1 cellular context compared by ENCODE assay signal in the genomic region with DNA sequence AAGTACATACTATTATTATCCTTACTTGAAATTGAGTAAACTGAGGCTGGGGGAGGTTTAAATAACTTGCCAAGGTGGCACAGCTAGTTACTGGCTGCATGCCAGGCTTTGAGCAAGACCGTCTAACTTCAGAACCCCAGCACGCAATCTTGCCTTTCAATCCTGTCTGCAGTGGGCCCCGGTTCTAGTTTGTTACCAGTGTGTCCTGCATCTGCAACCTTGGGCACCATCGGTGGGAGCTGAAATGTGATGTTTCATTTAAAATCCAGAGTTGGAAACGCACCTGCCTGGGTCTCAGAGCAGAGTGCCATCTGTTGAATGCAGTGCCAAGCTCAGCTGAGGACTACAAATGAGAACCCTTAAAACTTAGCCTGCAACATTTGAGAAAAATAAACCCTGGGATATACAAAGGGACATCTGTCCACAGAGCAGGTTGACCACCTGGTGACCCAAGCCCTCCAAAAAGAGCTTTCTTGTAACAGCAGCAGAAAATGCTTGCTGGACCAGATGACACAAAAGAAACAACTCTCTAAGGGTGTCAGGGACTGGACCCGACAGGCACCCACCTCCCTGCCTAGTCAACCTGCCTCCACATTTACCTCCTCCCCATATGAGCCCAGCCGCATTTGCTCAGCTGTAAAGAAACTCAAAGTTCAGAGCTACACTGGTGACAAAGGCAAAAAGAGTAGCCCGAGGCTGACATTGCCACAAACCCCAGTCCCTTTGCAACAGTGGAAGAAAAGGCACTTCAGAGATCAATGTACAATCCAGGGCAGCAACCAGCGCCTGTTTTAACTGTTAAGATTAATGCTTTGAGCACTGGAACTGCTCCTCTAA.
TF ChIP-seq lines count a peak whose summit lies in the region.

No MANE protein-coding gene starts in this region.

TF ChIP-seq in HepG2, 621 proteins besides CTCF, POLR2A, EP300 and RAD21 (continued from another document and continues in another):
- TF ChIP-seq, protein P1, sequence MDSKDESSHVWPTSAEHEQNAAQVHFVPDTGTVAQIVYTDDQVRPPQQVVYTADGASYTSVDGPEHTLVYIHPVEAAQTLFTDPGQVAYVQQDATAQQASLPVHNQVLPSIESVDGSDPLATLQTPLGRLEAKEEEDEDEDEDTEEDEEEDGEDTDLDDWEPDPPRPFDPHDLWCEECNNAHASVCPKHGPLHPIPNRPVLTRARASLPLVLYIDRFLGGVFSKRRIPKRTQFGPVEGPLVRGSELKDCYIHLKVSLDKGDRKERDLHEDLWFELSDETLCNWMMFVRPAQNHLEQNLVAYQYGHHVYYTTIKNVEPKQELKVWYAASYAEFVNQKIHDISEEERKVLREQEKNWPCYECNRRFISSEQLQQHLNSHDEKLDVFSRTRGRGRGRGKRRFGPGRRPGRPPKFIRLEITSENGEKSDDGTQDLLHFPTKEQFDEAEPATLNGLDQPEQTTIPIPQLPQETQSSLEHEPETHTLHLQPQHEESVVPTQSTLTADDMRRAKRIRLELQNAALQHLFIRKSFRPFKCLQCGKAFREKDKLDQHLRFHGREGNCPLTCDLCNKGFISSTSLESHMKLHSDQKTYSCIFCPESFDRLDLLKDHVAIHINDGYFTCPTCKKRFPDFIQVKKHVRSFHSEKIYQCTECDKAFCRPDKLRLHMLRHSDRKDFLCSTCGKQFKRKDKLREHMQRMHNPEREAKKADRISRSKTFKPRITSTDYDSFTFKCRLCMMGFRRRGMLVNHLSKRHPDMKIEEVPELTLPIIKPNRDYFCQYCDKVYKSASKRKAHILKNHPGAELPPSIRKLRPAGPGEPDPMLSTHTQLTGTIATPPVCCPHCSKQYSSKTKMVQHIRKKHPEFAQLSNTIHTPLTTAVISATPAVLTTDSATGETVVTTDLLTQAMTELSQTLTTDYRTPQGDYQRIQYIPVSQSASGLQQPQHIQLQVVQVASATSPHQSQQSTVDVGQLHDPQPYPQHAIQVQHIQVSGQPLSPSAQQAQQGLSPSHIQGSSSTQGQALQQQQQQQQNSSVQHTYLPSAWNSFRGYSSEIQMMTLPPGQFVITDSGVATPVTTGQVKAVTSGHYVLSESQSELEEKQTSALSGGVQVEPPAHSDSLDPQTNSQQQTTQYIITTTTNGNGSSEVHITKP (CRISPR knock-in tag; IDR thresholded peaks at IDR 0.05; ENCODE audit: low read depth), result no peak
- 0 out of 2 replicates have a peak, but pooled peaks have one; percentile 41 for TF ChIP-seq ZFY (CRISPR knock-in tag; IDR thresholded peaks at IDR 0.05)
- peak; percentile 60; the same call in 1 of the 2 replicates for TF ChIP-seq ZNF34 (CRISPR knock-in tag; IDR thresholded peaks at IDR 0.05; ENCODE audit: borderline replicate concordance)
- TF ChIP-seq ZFP1 (CRISPR knock-in tag; IDR thresholded peaks at IDR 0.05), result no peak
- TF ChIP-seq, protein P2, sequence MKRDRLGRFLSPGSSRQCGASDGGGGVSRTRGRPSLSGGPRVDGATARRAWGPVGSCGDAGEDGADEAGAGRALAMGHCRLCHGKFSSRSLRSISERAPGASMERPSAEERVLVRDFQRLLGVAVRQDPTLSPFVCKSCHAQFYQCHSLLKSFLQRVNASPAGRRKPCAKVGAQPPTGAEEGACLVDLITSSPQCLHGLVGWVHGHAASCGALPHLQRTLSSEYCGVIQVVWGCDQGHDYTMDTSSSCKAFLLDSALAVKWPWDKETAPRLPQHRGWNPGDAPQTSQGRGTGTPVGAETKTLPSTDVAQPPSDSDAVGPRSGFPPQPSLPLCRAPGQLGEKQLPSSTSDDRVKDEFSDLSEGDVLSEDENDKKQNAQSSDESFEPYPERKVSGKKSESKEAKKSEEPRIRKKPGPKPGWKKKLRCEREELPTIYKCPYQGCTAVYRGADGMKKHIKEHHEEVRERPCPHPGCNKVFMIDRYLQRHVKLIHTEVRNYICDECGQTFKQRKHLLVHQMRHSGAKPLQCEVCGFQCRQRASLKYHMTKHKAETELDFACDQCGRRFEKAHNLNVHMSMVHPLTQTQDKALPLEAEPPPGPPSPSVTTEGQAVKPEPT (CRISPR knock-in tag; IDR thresholded peaks at IDR 0.05; ENCODE audit: low read depth), result no peak
- TF ChIP-seq REL (CRISPR knock-in tag; conservative IDR thresholded peaks at IDR 0.05), result no peak
- TF ChIP-seq SKI (IDR thresholded peaks at IDR 0.05; ENCODE audit: partially characterized antibody), result no peak
- no peak for TF ChIP-seq ZSCAN20 (CRISPR knock-in tag; IDR thresholded peaks at IDR 0.05; ENCODE audit: borderline replicate concordance)
- TF ChIP-seq, protein P3, sequence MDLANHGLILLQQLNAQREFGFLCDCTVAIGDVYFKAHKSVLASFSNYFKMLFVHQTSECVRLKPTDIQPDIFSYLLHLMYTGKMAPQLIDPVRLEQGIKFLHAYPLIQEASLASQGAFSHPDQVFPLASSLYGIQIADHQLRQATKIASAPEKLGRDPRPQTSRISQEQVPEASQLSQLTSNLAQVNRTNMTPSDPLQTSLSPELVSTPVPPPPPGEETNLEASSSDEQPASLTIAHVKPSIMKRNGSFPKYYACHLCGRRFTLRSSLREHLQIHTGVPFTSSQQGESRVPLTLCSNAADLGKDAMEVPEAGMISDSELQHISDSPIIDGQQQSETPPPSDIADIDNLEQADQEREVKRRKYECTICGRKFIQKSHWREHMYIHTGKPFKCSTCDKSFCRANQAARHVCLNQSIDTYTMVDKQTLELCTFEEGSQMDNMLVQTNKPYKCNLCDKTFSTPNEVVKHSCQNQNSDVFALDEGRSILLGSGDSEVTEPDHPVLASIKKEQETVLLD (CRISPR knock-in tag; IDR thresholded peaks at IDR 0.05; ENCODE audit: low read depth), result no peak
- TF ChIP-seq, protein P4, sequence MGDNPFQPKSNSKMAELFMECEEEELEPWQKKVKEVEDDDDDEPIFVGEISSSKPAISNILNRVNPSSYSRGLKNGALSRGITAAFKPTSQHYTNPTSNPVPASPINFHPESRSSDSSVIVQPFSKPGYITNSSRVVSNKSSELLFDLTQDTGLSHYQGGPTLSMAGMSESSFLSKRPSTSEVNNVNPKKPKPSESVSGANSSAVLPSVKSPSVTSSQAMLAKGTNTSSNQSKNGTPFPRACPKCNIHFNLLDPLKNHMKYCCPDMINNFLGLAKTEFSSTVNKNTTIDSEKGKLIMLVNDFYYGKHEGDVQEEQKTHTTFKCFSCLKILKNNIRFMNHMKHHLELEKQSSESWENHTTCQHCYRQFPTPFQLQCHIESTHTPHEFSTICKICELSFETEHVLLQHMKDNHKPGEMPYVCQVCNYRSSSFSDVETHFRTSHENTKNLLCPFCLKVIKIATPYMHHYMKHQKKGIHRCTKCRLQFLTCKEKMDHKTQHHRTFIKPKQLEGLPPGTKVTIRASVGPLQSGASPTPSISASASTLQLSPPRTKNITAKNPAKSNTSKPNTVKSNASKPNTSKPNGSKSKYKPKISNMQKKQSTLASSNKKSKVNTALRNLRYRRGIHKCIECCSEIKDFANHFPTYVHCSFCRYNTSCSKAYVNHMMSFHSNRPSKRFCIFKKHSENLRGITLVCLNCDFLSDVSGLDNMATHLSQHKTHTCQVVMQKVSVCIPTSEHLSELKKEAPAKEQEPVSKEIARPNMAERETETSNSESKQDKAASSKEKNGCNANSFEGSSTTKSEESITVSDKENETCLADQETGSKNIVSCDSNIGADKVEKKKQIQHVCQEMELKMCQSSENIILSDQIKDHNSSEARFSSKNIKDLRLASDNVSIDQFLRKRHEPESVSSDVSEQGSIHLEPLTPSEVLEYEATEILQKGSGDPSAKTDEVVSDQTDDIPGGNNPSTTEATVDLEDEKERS (CRISPR knock-in tag; IDR thresholded peaks at IDR 0.05), result no peak
- no peak for TF ChIP-seq FOXM1 (CRISPR knock-in tag; IDR thresholded peaks at IDR 0.05)
- TF ChIP-seq, protein P5, sequence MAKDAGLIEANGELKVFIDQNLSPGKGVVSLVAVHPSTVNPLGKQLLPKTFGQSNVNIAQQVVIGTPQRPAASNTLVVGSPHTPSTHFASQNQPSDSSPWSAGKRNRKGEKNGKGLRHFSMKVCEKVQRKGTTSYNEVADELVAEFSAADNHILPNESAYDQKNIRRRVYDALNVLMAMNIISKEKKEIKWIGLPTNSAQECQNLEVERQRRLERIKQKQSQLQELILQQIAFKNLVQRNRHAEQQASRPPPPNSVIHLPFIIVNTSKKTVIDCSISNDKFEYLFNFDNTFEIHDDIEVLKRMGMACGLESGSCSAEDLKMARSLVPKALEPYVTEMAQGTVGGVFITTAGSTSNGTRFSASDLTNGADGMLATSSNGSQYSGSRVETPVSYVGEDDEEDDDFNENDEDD (CRISPR knock-in tag; IDR thresholded peaks at IDR 0.05; ENCODE audit: borderline replicate concordance), result no peak
- no peak for TF ChIP-seq XBP1 (CRISPR knock-in tag; IDR thresholded peaks at IDR 0.05)
- no peak; the same call in 2 of the 3 replicates for TF ChIP-seq MXI1 (IDR thresholded peaks at IDR 0.05; ENCODE audit: borderline replicate concordance, low read depth, low read length)
- TF ChIP-seq, protein P6, sequence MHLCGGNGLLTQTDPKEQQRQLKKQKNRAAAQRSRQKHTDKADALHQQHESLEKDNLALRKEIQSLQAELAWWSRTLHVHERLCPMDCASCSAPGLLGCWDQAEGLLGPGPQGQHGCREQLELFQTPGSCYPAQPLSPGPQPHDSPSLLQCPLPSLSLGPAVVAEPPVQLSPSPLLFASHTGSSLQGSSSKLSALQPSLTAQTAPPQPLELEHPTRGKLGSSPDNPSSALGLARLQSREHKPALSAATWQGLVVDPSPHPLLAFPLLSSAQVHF (CRISPR knock-in tag; IDR thresholded peaks at IDR 0.05), result no peak
- TF ChIP-seq NFE2 (CRISPR knock-in tag; IDR thresholded peaks at IDR 0.05), result no peak
- TF ChIP-seq, protein P7, sequence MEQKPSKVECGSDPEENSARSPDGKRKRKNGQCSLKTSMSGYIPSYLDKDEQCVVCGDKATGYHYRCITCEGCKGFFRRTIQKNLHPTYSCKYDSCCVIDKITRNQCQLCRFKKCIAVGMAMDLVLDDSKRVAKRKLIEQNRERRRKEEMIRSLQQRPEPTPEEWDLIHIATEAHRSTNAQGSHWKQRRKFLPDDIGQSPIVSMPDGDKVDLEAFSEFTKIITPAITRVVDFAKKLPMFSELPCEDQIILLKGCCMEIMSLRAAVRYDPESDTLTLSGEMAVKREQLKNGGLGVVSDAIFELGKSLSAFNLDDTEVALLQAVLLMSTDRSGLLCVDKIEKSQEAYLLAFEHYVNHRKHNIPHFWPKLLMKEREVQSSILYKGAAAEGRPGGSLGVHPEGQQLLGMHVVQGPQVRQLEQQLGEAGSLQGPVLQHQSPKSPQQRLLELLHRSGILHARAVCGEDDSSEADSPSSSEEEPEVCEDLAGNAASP (CRISPR knock-in tag; IDR thresholded peaks at IDR 0.05; ENCODE audit: borderline replicate concordance), result no peak
- no peak for TF ChIP-seq ZNF577 (CRISPR knock-in tag; IDR thresholded peaks at IDR 0.05; ENCODE audit: borderline replicate concordance, low read depth)
- TF ChIP-seq, protein P8, sequence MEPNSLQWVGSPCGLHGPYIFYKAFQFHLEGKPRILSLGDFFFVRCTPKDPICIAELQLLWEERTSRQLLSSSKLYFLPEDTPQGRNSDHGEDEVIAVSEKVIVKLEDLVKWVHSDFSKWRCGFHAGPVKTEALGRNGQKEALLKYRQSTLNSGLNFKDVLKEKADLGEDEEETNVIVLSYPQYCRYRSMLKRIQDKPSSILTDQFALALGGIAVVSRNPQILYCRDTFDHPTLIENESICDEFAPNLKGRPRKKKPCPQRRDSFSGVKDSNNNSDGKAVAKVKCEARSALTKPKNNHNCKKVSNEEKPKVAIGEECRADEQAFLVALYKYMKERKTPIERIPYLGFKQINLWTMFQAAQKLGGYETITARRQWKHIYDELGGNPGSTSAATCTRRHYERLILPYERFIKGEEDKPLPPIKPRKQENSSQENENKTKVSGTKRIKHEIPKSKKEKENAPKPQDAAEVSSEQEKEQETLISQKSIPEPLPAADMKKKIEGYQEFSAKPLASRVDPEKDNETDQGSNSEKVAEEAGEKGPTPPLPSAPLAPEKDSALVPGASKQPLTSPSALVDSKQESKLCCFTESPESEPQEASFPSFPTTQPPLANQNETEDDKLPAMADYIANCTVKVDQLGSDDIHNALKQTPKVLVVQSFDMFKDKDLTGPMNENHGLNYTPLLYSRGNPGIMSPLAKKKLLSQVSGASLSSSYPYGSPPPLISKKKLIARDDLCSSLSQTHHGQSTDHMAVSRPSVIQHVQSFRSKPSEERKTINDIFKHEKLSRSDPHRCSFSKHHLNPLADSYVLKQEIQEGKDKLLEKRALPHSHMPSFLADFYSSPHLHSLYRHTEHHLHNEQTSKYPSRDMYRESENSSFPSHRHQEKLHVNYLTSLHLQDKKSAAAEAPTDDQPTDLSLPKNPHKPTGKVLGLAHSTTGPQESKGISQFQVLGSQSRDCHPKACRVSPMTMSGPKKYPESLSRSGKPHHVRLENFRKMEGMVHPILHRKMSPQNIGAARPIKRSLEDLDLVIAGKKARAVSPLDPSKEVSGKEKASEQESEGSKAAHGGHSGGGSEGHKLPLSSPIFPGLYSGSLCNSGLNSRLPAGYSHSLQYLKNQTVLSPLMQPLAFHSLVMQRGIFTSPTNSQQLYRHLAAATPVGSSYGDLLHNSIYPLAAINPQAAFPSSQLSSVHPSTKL (CRISPR knock-in tag; IDR thresholded peaks at IDR 0.05), result no peak
- TF ChIP-seq NONO (IDR thresholded peaks at IDR 0.05), result no peak
- TF ChIP-seq NONO (CRISPR knock-in tag; conservative IDR thresholded peaks at IDR 0.05), result peak; percentile 38; the same call in 1 of the 2 replicates
- TF ChIP-seq SALL2 (CRISPR knock-in tag; IDR thresholded peaks at IDR 0.05), result no peak
- TF ChIP-seq, protein P9, sequence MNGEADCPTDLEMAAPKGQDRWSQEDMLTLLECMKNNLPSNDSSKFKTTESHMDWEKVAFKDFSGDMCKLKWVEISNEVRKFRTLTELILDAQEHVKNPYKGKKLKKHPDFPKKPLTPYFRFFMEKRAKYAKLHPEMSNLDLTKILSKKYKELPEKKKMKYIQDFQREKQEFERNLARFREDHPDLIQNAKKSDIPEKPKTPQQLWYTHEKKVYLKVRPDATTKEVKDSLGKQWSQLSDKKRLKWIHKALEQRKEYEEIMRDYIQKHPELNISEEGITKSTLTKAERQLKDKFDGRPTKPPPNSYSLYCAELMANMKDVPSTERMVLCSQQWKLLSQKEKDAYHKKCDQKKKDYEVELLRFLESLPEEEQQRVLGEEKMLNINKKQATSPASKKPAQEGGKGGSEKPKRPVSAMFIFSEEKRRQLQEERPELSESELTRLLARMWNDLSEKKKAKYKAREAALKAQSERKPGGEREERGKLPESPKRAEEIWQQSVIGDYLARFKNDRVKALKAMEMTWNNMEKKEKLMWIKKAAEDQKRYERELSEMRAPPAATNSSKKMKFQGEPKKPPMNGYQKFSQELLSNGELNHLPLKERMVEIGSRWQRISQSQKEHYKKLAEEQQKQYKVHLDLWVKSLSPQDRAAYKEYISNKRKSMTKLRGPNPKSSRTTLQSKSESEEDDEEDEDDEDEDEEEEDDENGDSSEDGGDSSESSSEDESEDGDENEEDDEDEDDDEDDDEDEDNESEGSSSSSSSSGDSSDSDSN (CRISPR knock-in tag; IDR thresholded peaks at IDR 0.05), result no peak
- TF ChIP-seq FOXO1 (CRISPR knock-in tag; IDR thresholded peaks at IDR 0.05), result no peak
- 0 out of 2 replicates have a peak, but pooled peaks have one; percentile 43 for TF ChIP-seq ZBTB42 (CRISPR knock-in tag; IDR thresholded peaks at IDR 0.05)
- no peak for TF ChIP-seq ZNF296 (CRISPR knock-in tag; conservative IDR thresholded peaks at IDR 0.05)
- TF ChIP-seq SRSF4 (IDR thresholded peaks at IDR 0.05; ENCODE audit: low read depth, low read length, poor library complexity, severe bottlenecking), result no peak
- no peak for TF ChIP-seq ZNF567 (CRISPR knock-in tag; IDR thresholded peaks at IDR 0.05; ENCODE audit: borderline replicate concordance)
- TF ChIP-seq ZNF773 (CRISPR knock-in tag; IDR thresholded peaks at IDR 0.05; ENCODE audit: borderline replicate concordance), result no peak
